9 cellular contexts compared by ENCODE assay signal in genomic region chrX:53288173-53288572, GRCh38. TPM values are rescaled to one million over a fixed set of nuclear protein-coding genes. Genes with fewer than 3 reads are reported as not detected.
DNase-seq lines count a peak whose midpoint lies in the region; ATAC-seq and TF ChIP-seq lines count a peak whose summit lies in the region.
"Had no signal": no experiment of that assay in that cellular context is flagged by ENCODE, and none has a peak within 500 bp of the region (broad histone marks: within the 10 kb centered on the region; RNA-seq: fewer than 3 reads in every experiment).

No MANE protein-coding gene starts in this region.

- POLR2A ChIA-PET in OCI-LY7 (lab: Charles Lee), result interaction anchor here (0.6 kb wide), 1 partner anchor 43 kb away, joined by 4 read pairs; no protein-coding TSS in a partner anchor

- H3K79me2 ChIP-seq in OCI-LY7 (ENCODE audit: insufficient read depth, low read depth, low read length) (no peaks in the 10 kb centered on the region), neural progenitor cell (ENCODE audit: low read depth) (no peaks in the 10 kb centered on the region)

- H3K27me3 Mint-ChIP-seq in neural progenitor cell (ENCODE audit: insufficient read depth, low read depth), result peaks cover 10% of the 10 kb centered on the region

- peaks cover 9% of the 10 kb centered on the region for H3K4me1 ChIP-seq in OCI-LY7 (ENCODE audit: insufficient read depth, low read length, poor library complexity, severe bottlenecking)
- H3K4me1 ChIP-seq in neural progenitor cell, result no peaks in the 10 kb centered on the region

- H3K4me3 Mint-ChIP-seq in neural progenitor cell, result peak overlapping the region; percentile 57

- H3K27me3 ChIP-seq in dorsolateral prefrontal cortex (peaks cover 0 to 97% (median 21%) of the 10 kb centered on the region in 45 donors), neural progenitor cell (no peaks in the 10 kb centered on the region)
- H3K27me3 ChIP-seq: SJSA1 had no signal

- DNase-seq in NCI-H524 (lab: John Stamatoyannopoulos, UW) (peak; percentile 41 to 65), NCI-H524 treated with DMSO at 0.1 percent for 48 hours (lab: John Stamatoyannopoulos, UW) (no peak), OCI-LY7 (ENCODE audit: low spot score) (no peak), dorsolateral prefrontal cortex (peak; percentile 24 to 76 (median 58)), neural progenitor cell (ENCODE audit: low spot score) (peak; percentile 84), GM19240 (ENCODE audit: insufficient read length, low spot score) (no peak), inferior parietal cortex (ENCODE audit: extremely low spot score) (no peak)

- H3F3A ChIP-seq in neural progenitor cell (ENCODE audit: low read depth), result peaks cover 8% of the 10 kb centered on the region

- H3K4me2 ChIP-seq in OCI-LY7 (ENCODE audit: low read length) (peak overlapping the region; percentile 41; the same call in 1 of the 2 replicates), neural progenitor cell (peak overlapping the region; percentile 1)

- no peak for TF ChIP-seq CTCF in OCI-LY7 (conservative IDR thresholded peaks at IDR 0.05; ENCODE audit: low read length)
- TF ChIP-seq CTCF in dorsolateral prefrontal cortex (IDR thresholded peaks at IDR 0.05 in 54 of 56, conservative IDR thresholded peaks at IDR 0.05 in 2 of 56; ENCODE audit: low read depth in 1 of 56, partially characterized antibody in 56 of 56), result no peak
- no peak for TF ChIP-seq CTCF in neural progenitor cell (IDR thresholded peaks at IDR 0.05)

- H3K9me3 ChIP-seq in OCI-LY7 (ENCODE audit: low read length) (no peaks in the 10 kb centered on the region), neural progenitor cell (ENCODE audit: low read depth) (no peaks in the 10 kb centered on the region)
- H3K9me3 ChIP-seq: SJSA1 had no signal

- no peaks in the 10 kb centered on the region for H3K36me3 Mint-ChIP-seq in neural progenitor cell

- H3K36me3 ChIP-seq in OCI-LY7 (ENCODE audit: insufficient read depth, low read length) (no peaks in the 10 kb centered on the region), neural progenitor cell (no peaks in the 10 kb centered on the region)
- H3K36me3 ChIP-seq: SJSA1 had no signal

- H2AFZ ChIP-seq in OCI-LY7 (ENCODE audit: low read length), result 0 out of 2 replicates have a peak overlapping the region, but pooled peaks have one; percentile 81
- H2AFZ ChIP-seq in neural progenitor cell (replicated peaks), result no peak overlapping the region

- no peak overlapping the region for H3K4me3 ChIP-seq in OCI-LY7 (ENCODE audit: low read depth, low read length, poor library complexity, severe bottlenecking)
- H3K4me3 ChIP-seq in dorsolateral prefrontal cortex, result peak overlapping the region in 2 of 59 donors; percentile 10 to 12
- no peak overlapping the region for H3K4me3 ChIP-seq in neural progenitor cell
- H3K4me3 ChIP-seq: SJSA1 had no signal

- peaks cover 3% of the 10 kb centered on the region for H3K9me3 Mint-ChIP-seq in neural progenitor cell

- H3K9me2 ChIP-seq in OCI-LY7 (ENCODE audit: insufficient read depth, low read length), result no peaks in the 10 kb centered on the region

- CTCF ChIA-PET in OCI-LY7 (lab: Charles Lee; ENCODE audit: unreplicated experiment), result no interaction called here

- BruUV-seq in OCI-LY7 (replicated peaks; lab: Mats Ljungman, UMichigan), result no TSS peak

- intact Hi-C loops in OCI-LY7 (cut with micrococcal nuclease; ENCODE audit: unreplicated experiment), result no loop called here
- intact Hi-C loops in dorsolateral prefrontal cortex (cut with DNase I), result no loop called here

- H3K27ac ChIP-seq in OCI-LY7 (ENCODE audit: low read depth, low read length, poor library complexity, severe bottlenecking) (no peak overlapping the region), dorsolateral prefrontal cortex (peak overlapping the region in 43 of 59 donors; percentile 2 to 82 (median 55)), neural progenitor cell (no peak overlapping the region)
- H3K27ac ChIP-seq: SJSA1 had no signal

- peak overlapping the region; percentile 93 for H3K27ac Mint-ChIP-seq in neural progenitor cell

- H4K20me1 ChIP-seq in OCI-LY7 (ENCODE audit: insufficient read depth, low read length) (no peaks in the 10 kb centered on the region), neural progenitor cell (ENCODE audit: low read depth) (no peaks in the 10 kb centered on the region)

- no peak for ATAC-seq in activated CD4-positive, CD25-positive, alpha-beta regulatory T cell treated with anti-CD3 and anti-CD28 coated beads, Interleukin-2, amount 50 U/mL, for 24 hours

- no peak overlapping the region for H3K9ac ChIP-seq in neural progenitor cell

- H3K4me1 Mint-ChIP-seq in neural progenitor cell, result peaks cover 55% of the 10 kb centered on the region

RNA-seq across cellular contexts. Expression of gene IQSEC2, which starts 6.8 kb away (rescaled TPM):
- not detected in 2 replicates for total RNA-seq in OCI-LY7 (2014; rRNA removed; shearing (Covaris generic))
- total RNA-seq in OCI-LY7 (2022) (not detected in 2 replicates), dorsolateral prefrontal cortex (100 to 1,000 TPM in 94 of 120 experiments, 10 to 100 TPM in 26; 38.4 to 158 (median 113) TPM), neural progenitor cell (ENCODE audit: low replicate concordance) (3.5 and 8.3 TPM in 2 replicates)

Comparison
In these comparisons a context has a peak if more than half of its experiments do, and no peak if none do; other contexts are left out.
1. DNase-seq: peak in NCI-H524 (2 of 2), dorsolateral prefrontal cortex (10 of 10) and neural progenitor cell (single experiment); none in NCI-H524 treated with DMSO at 0.1 percent for 48 hours (single experiment), OCI-LY7 (single experiment), GM19240 (single experiment) and inferior parietal cortex (single experiment).
2. H3K27ac ChIP-seq: peak in dorsolateral prefrontal cortex (43 of 59); none in OCI-LY7 (single experiment) and neural progenitor cell (single experiment).